11 cellular contexts compared by ENCODE assay signal in the genomic region with DNA sequence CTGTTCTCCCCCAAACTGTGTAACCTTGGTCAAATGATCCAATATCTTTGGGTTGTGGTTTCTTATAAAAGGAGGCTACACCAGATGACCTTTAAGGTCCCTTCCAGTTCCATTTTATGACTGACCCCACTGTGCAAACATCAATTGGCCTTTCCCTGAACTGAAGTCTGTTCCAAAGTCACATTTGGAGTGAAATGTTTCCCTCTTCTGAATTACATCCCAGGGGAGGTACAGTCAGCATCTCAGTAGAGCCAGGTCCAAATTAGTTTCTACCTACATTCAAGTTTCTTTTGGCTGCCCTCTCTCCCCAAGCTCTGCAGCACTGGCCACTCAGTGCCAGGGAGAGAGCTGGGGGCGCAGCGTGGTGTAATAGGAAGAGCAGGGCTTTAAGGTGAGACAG. TPM values are rescaled to one million over a fixed set of nuclear protein-coding genes. Genes with fewer than 3 reads are reported as not detected.
A peak's percentile ranks its signal among the peaks of the same experiment; 100 is the strongest.
DNase-seq lines count a peak whose midpoint lies in the region; ATAC-seq lines count a peak whose summit lies in the region.
"Had no signal": no experiment of that assay in that cellular context is flagged by ENCODE, and none has a peak within 500 bp of the region (broad histone marks: within the 10 kb centered on the region; RNA-seq: fewer than 3 reads in every experiment).

No MANE protein-coding gene starts in this region.

- POLR2A ChIA-PET in activated CD4-positive, alpha-beta T cell treated with anti-CD3 and anti-CD28 coated beads for 36 hours (lab: Charles Lee) = no interaction called here
- POLR2A ChIA-PET in activated CD4-positive, alpha-beta memory T cell treated with anti-CD3 and anti-CD28 coated beads, Interleukin-2, amount 10 ng/mL, durations not matched to agents 7 days and 5 days (lab: Charles Lee) = interaction anchor here (0.6 to 3.4 kb wide), 5 partner anchors 13 to 37 kb away, joined by 3 to 21 read pairs (median 3); no protein-coding TSS in a partner anchor

- no peaks in the 10 kb centered on the region for H3K9me3 Mint-ChIP-seq in activated CD4-positive, alpha-beta T cell treated with anti-CD3 and anti-CD28 coated beads for 36 hours (ENCODE audit: low read depth)
- H3K9me3 Mint-ChIP-seq in activated CD4-positive, alpha-beta memory T cell treated with anti-CD3 and anti-CD28 coated beads, Interleukin-2, amount 10 ng/mL, durations not matched to agents 7 days and 5 days = peaks cover 2% of the 10 kb centered on the region
- H3K9me3 Mint-ChIP-seq in stimulated activated effector memory CD8-positive, alpha-beta T cell treated with anti-CD3 and anti-CD28 coated beads, Interleukin-12 subunit alpha, Interleukin-12 subunit beta, amount 100 ng/mL, for 72 hours = no peaks in the 10 kb centered on the region
- H3K9me3 Mint-ChIP-seq: activated naive CD4-positive, alpha-beta T cell treated with anti-CD3 and anti-CD28 coated beads, Interleukin-2, amount 50 U/mL, for 24 hours; CD4-positive, alpha-beta T cell had no signal

- no peak for ATAC-seq in activated CD4-positive, alpha-beta T cell treated with anti-CD3 and anti-CD28 coated beads for 36 hours
- ATAC-seq in left colon (peak; percentile 7), GM19023 (IDR thresholded peaks at IDR 0.05; ENCODE audit: unreplicated experiment) (no peak), HG02870 (IDR thresholded peaks at IDR 0.05; ENCODE audit: unreplicated experiment) (no peak)
- no peak for ATAC-seq in stimulated activated effector memory CD8-positive, alpha-beta T cell treated with anti-CD3 and anti-CD28 coated beads, Interleukin-12 subunit alpha, Interleukin-12 subunit beta, amount 100 ng/mL, for 72 hours

- no peak for DNase-seq in activated CD4-positive, alpha-beta T cell treated with anti-CD3 and anti-CD28 coated beads for 36 hours
- DNase-seq in activated CD4-positive, alpha-beta T cell treated with anti-CD3 and anti-CD28 coated beads for 4 hours = no peak
- DNase-seq in activated CD4-positive, alpha-beta memory T cell treated with anti-CD3 and anti-CD28 coated beads, Interleukin-2, amount 10 ng/mL, durations not matched to agents 7 days and 5 days = no peak
- DNase-seq in left colon (no peak), D341Med (ENCODE audit: low spot score) (no peak)
- DNase-seq in stimulated activated effector memory CD8-positive, alpha-beta T cell treated with anti-CD3 and anti-CD28 coated beads, Interleukin-12 subunit alpha, Interleukin-12 subunit beta, amount 100 ng/mL, for 72 hours (ENCODE audit: low spot score in 2 of 2) = no peak
- DNase-seq: CD4-positive, alpha-beta T cell; midbrain had no signal

- peaks cover 11% of the 10 kb centered on the region for H3K36me3 Mint-ChIP-seq in activated CD4-positive, alpha-beta T cell treated with anti-CD3 and anti-CD28 coated beads for 36 hours (ENCODE audit: low read depth)
- peaks cover 21% of the 10 kb centered on the region for H3K36me3 Mint-ChIP-seq in activated CD4-positive, alpha-beta memory T cell treated with anti-CD3 and anti-CD28 coated beads, Interleukin-2, amount 10 ng/mL, durations not matched to agents 7 days and 5 days (ENCODE audit: low read depth)
- H3K36me3 Mint-ChIP-seq in stimulated activated effector memory CD8-positive, alpha-beta T cell treated with anti-CD3 and anti-CD28 coated beads, Interleukin-12 subunit alpha, Interleukin-12 subunit beta, amount 100 ng/mL, for 72 hours = peaks cover 24% of the 10 kb centered on the region

- peak overlapping the region; percentile 55 for H3K4me3 Mint-ChIP-seq in activated CD4-positive, alpha-beta T cell treated with anti-CD3 and anti-CD28 coated beads for 36 hours
- H3K4me3 Mint-ChIP-seq in activated CD4-positive, alpha-beta memory T cell treated with anti-CD3 and anti-CD28 coated beads, Interleukin-2, amount 10 ng/mL, durations not matched to agents 7 days and 5 days = peak overlapping the region; percentile 54
- peak overlapping the region; percentile 51 for H3K4me3 Mint-ChIP-seq in stimulated activated effector memory CD8-positive, alpha-beta T cell treated with anti-CD3 and anti-CD28 coated beads, Interleukin-12 subunit alpha, Interleukin-12 subunit beta, amount 100 ng/mL, for 72 hours
- H3K4me3 Mint-ChIP-seq: activated naive CD4-positive, alpha-beta T cell treated with anti-CD3 and anti-CD28 coated beads, Interleukin-2, amount 50 U/mL, for 24 hours; CD4-positive, alpha-beta T cell had no signal

- peak overlapping the region; percentile 67 for H3K27ac Mint-ChIP-seq in activated CD4-positive, alpha-beta T cell treated with anti-CD3 and anti-CD28 coated beads for 36 hours
- H3K27ac Mint-ChIP-seq in activated CD4-positive, alpha-beta memory T cell treated with anti-CD3 and anti-CD28 coated beads, Interleukin-2, amount 10 ng/mL, durations not matched to agents 7 days and 5 days = no peak overlapping the region
- H3K27ac Mint-ChIP-seq in stimulated activated effector memory CD8-positive, alpha-beta T cell treated with anti-CD3 and anti-CD28 coated beads, Interleukin-12 subunit alpha, Interleukin-12 subunit beta, amount 100 ng/mL, for 72 hours = no peak overlapping the region
- H3K27ac Mint-ChIP-seq: activated naive CD4-positive, alpha-beta T cell treated with anti-CD3 and anti-CD28 coated beads, Interleukin-2, amount 50 U/mL, for 24 hours; CD4-positive, alpha-beta T cell had no signal

- CTCF ChIA-PET in activated CD4-positive, alpha-beta T cell treated with anti-CD3 and anti-CD28 coated beads for 36 hours (lab: Charles Lee) = no interaction called here
- CTCF ChIA-PET in activated CD4-positive, alpha-beta memory T cell treated with anti-CD3 and anti-CD28 coated beads, Interleukin-2, amount 10 ng/mL, durations not matched to agents 7 days and 5 days (lab: Charles Lee) = interaction anchor here (1.0 kb wide), 1 partner anchor 26 kb away, joined by 4 read pairs; no protein-coding TSS in a partner anchor

- intact Hi-C loops in activated CD4-positive, alpha-beta T cell treated with anti-CD3 and anti-CD28 coated beads for 36 hours (cut with DNase I, micrococcal nuclease) = loop anchor here in 1 of 2 experiments (5.0 kb wide), 1 partner anchor 62 kb away; no protein-coding TSS in a partner anchor
- intact Hi-C loops in left colon (cut with DNase I, micrococcal nuclease) = no loop called here

- H3K4me1 Mint-ChIP-seq in activated CD4-positive, alpha-beta T cell treated with anti-CD3 and anti-CD28 coated beads for 36 hours = peaks cover 61% of the 10 kb centered on the region
- peaks cover 74% of the 10 kb centered on the region for H3K4me1 Mint-ChIP-seq in activated CD4-positive, alpha-beta memory T cell treated with anti-CD3 and anti-CD28 coated beads, Interleukin-2, amount 10 ng/mL, durations not matched to agents 7 days and 5 days
- H3K4me1 Mint-ChIP-seq in stimulated activated effector memory CD8-positive, alpha-beta T cell treated with anti-CD3 and anti-CD28 coated beads, Interleukin-12 subunit alpha, Interleukin-12 subunit beta, amount 100 ng/mL, for 72 hours = peaks cover 55% of the 10 kb centered on the region

- no peaks in the 10 kb centered on the region for H3K27me3 Mint-ChIP-seq in activated CD4-positive, alpha-beta T cell treated with anti-CD3 and anti-CD28 coated beads for 36 hours
- no peaks in the 10 kb centered on the region for H3K27me3 Mint-ChIP-seq in activated CD4-positive, alpha-beta memory T cell treated with anti-CD3 and anti-CD28 coated beads, Interleukin-2, amount 10 ng/mL, durations not matched to agents 7 days and 5 days
- H3K27me3 Mint-ChIP-seq: activated naive CD4-positive, alpha-beta T cell treated with anti-CD3 and anti-CD28 coated beads, Interleukin-2, amount 50 U/mL, for 24 hours; CD4-positive, alpha-beta T cell had no signal

RNA-seq across cellular contexts. Expression of gene LIMA1, which starts 34.4 kb away (rescaled TPM):
- 10 to 100 TPM; 69.7 to 90.4 TPM for total RNA-seq in activated CD4-positive, alpha-beta T cell treated with anti-CD3 and anti-CD28 coated beads for 36 hours
- total RNA-seq in activated CD4-positive, alpha-beta memory T cell treated with anti-CD3 and anti-CD28 coated beads, Interleukin-2, amount 10 ng/mL, durations not matched to agents 7 days and 5 days = 10 to 100 TPM; 59.4 to 59.9 TPM
- total RNA-seq in left colon = 100 to 1,000 TPM; 279 to 296 TPM
